Comparison of ENCODE assay signal across 16 cellular contexts in genomic region chr3:188950006-188950405, GRCh38.
DNase-seq lines count a peak whose midpoint lies in the region; ATAC-seq, FAIRE-seq and TF ChIP-seq lines count a peak whose summit lies in the region.
"Had no signal": no experiment of that assay in that cellular context is flagged by ENCODE, and none has a peak within 500 bp of the region (broad histone marks: within the 10 kb centered on the region; RNA-seq: fewer than 3 reads in every experiment).

No MANE protein-coding gene starts in this region.

- H3K27ac Mint-ChIP-seq in T-helper 17 cell, result no peak overlapping the region
- H3K27ac Mint-ChIP-seq: IgD-negative memory B cell had no signal

- H3K27me3 ChIP-seq in right atrium auricular region, result no peaks in the 10 kb centered on the region
- no peaks in the 10 kb centered on the region for H3K27me3 ChIP-seq in colonic mucosa
- no peaks in the 10 kb centered on the region for H3K27me3 ChIP-seq in pancreas
- H3K27me3 ChIP-seq in vagina, result no peaks in the 10 kb centered on the region

- H3K9me3 ChIP-seq in right atrium auricular region (no peaks in the 10 kb centered on the region), colonic mucosa (no peaks in the 10 kb centered on the region), pancreas (no peaks in the 10 kb centered on the region), vagina (no peaks in the 10 kb centered on the region), T-helper 17 cell (ENCODE audit: control insufficient read depth, low read length, poor library complexity, severe bottlenecking) (no peaks in the 10 kb centered on the region)

- TF ChIP-seq CTCF in right atrium auricular region (IDR thresholded peaks at IDR 0.05) (no peak), colonic mucosa (IDR thresholded peaks at IDR 0.05) (no peak), pancreas (IDR thresholded peaks at IDR 0.05) (no peak), vagina (IDR thresholded peaks at IDR 0.05) (no peak)

- H3K27me3 Mint-ChIP-seq in T-helper 17 cell, result peaks cover 27% of the 10 kb centered on the region

- peaks cover 9% of the 10 kb centered on the region for H3K4me1 Mint-ChIP-seq in T-helper 17 cell

- ATAC-seq in pancreas (no peak), T-helper 17 cell (no peak)
- ATAC-seq: HCT116 had no signal

- H3K27ac ChIP-seq in right atrium auricular region (peak overlapping the region; percentile 95 to 98), colonic mucosa (peak overlapping the region; percentile 23), pancreas (peak overlapping the region; percentile 77 to 94 (median 90)), vagina (peak overlapping the region; percentile 90)
- H3K27ac ChIP-seq: SK-N-MC had no signal

- H3K4me3 Mint-ChIP-seq in T-helper 17 cell, result no peak overlapping the region
- H3K4me3 Mint-ChIP-seq: IgD-negative memory B cell had no signal

- FAIRE-seq in pancreas (lab: Jason Lieb, UNC) (no peak), HTR-8/SVneo (lab: Jason Lieb, UNC) (no peak)

- H3K36me3 Mint-ChIP-seq in T-helper 17 cell (ENCODE audit: low read depth), result peaks cover 6% of the 10 kb centered on the region
- H3K36me3 Mint-ChIP-seq: IgD-negative memory B cell had no signal

- intact Hi-C loops in cardiac septum (cut with DNase I) (loop anchor here (5.0 to 10.0 kb wide), 3 partner anchors 368 to 685 kb away; no protein-coding TSS in a partner anchor), colonic mucosa (cut with DNase I) (loop anchor here (10.0 kb wide), 1 partner anchor 895 kb away; no protein-coding TSS in a partner anchor), pancreas (cut with DNase I) (loop anchor here in 1 of 3 donors (5.0 kb wide), 2 partner anchors 793 to 1213 kb away; no protein-coding TSS in a partner anchor), vagina (cut with DNase I) (loop anchor here (2.0 to 10.0 kb wide), 2 partner anchors 895 to 1211 kb away; no protein-coding TSS in a partner anchor)

- no peak overlapping the region for H3K9ac ChIP-seq in colonic mucosa (ENCODE audit: low read depth in 2 of 2, low read length in 2 of 2)

- H3K36me3 ChIP-seq in right atrium auricular region, result no peaks in the 10 kb centered on the region
- H3K36me3 ChIP-seq in colonic mucosa, result no peaks in the 10 kb centered on the region
- no peaks in the 10 kb centered on the region for H3K36me3 ChIP-seq in pancreas
- H3K36me3 ChIP-seq in vagina, result no peaks in the 10 kb centered on the region

- WGBS in pancreas, 2 donors, result 84 to 93% methylated on average over 1 of the region's 1 CpG

- H3K4me3 ChIP-seq in right atrium auricular region (no peak overlapping the region), colonic mucosa (no peak overlapping the region), pancreas (no peak overlapping the region), vagina (no peak overlapping the region)
- H3K4me3 ChIP-seq: SK-N-MC had no signal

- no peak for TF ChIP-seq POLR2A in vagina (IDR thresholded peaks at IDR 0.05)

- peaks cover 0 to 66% of the 10 kb centered on the region in 2 donors for H3K4me1 ChIP-seq in right atrium auricular region
- H3K4me1 ChIP-seq in colonic mucosa, result no peaks in the 10 kb centered on the region
- peaks cover 37 to 43% (median 38%) of the 10 kb centered on the region in 3 donors for H3K4me1 ChIP-seq in pancreas
- H3K4me1 ChIP-seq in vagina, result peaks cover 76% of the 10 kb centered on the region

- DNase-seq in right atrium auricular region (ENCODE audit: low spot score), result no peak
- no peak for DNase-seq in cardiac septum (ENCODE audit: low spot score)
- no peak for DNase-seq in colonic mucosa
- DNase-seq in pancreas, result no peak
- DNase-seq in vagina (ENCODE audit: extremely low spot score in 2 of 2), result no peak
- no peak for DNase-seq in T-helper 17 cell
- no peak for DNase-seq in HTR-8/SVneo (ENCODE audit: insufficient read length, low spot score)
- DNase-seq in medulla oblongata (ENCODE audit: extremely low spot score), result no peak
- DNase-seq: EL, kidney glomerular epithelial cell, NCI-H1694, NCI-H82, occipital lobe had no signal

Comparison
In these comparisons a context has a peak if more than half of its experiments do, and no peak if none do; other contexts are left out.
1. H3K27ac ChIP-seq: peak in every context shown above with its lines; median percentile 96 in right atrium auricular region; 90 in pancreas; 90 in vagina; 23 in colonic mucosa.